In genomic region chr2:60544980-60545560, GRCh38 we compare ENCODE assay signal across 12 cellular contexts. TPM values are rescaled to one million over a fixed set of nuclear protein-coding genes. Genes with fewer than 3 reads are reported as not detected.
A peak's percentile ranks its signal among the peaks of the same experiment; 100 is the strongest.
DNase-seq lines count a peak whose midpoint lies in the region; ATAC-seq and TF ChIP-seq lines count a peak whose summit lies in the region.
"Had no signal": no experiment of that assay in that cellular context is flagged by ENCODE, and none has a peak within 500 bp of the region (broad histone marks: within the 10 kb centered on the region; RNA-seq: fewer than 3 reads in every experiment).

No MANE protein-coding gene starts in this region.

- H3K27ac ChIP-seq in HUES64 (ENCODE audit: low read depth, low read length) (peak overlapping the region; percentile 67; the same call in 1 of the 2 replicates), gastroesophageal sphincter (peak overlapping the region; percentile 47 to 81 (median 70)), temporal lobe (ENCODE audit: low read depth, low read length) (peak overlapping the region; percentile 75)

- peak; percentile 26 for ATAC-seq in GM21529 (IDR thresholded peaks at IDR 0.05; ENCODE audit: unreplicated experiment)
- ATAC-seq in gastroesophageal sphincter, result no peak
- ATAC-seq in GM21390 (IDR thresholded peaks at IDR 0.05; ENCODE audit: unreplicated experiment), result no peak
- ATAC-seq: left lobe of liver had no signal

- H3K4me1 ChIP-seq in HUES64 (ENCODE audit: insufficient read depth, low read length) (peaks cover 48% of the 10 kb centered on the region), gastroesophageal sphincter (peaks cover 0 to 49% (median 8%) of the 10 kb centered on the region in 3 donors)

- DNase-seq in NCI-H748 treated with DMSO at 0.1 percent for 48 hours (lab: John Stamatoyannopoulos, UW) (no peak), RPMI8226 (no peak)
- DNase-seq: IMR-90; NCI-H187 treated with DMSO at 0.1 percent for 48 hours; occipital lobe; stimulated activated naive CD4-positive, alpha-beta T cell treated with Interleukin-2 at 50 U/mL for 16 hours had no signal

- peaks cover 55% of the 10 kb centered on the region for H3K36me3 ChIP-seq in HUES64 (ENCODE audit: insufficient read depth, low read length)
- H3K36me3 ChIP-seq in gastroesophageal sphincter, result no peaks in the 10 kb centered on the region

- H3K27me3 ChIP-seq in HUES64 (ENCODE audit: insufficient read depth, low read length) (peaks cover 3% of the 10 kb centered on the region; the same call in 1 of the 2 replicates), gastroesophageal sphincter (peaks cover 65% of the 10 kb centered on the region)

- TF ChIP-seq EP300 in gastroesophageal sphincter (IDR thresholded peaks at IDR 0.05), result no peak

- no peak for TF ChIP-seq POLR2A in gastroesophageal sphincter (IDR thresholded peaks at IDR 0.05)

- 85% methylated on average over 7 of the region's 8 CpGs for WGBS in HUES64
- WGBS in gastroesophageal sphincter (ENCODE audit: low coverage in 1 of 2), 2 donors, result 38 to 42% methylated on average over 3 to 7 of the region's 8 CpGs

- H3K9ac ChIP-seq in HUES64 (ENCODE audit: low read depth, low read length), result no peak overlapping the region

- H3K9me3 ChIP-seq in HUES64 (ENCODE audit: insufficient read depth, low read depth, low read length), result no peaks in the 10 kb centered on the region
- no peaks in the 10 kb centered on the region for H3K9me3 ChIP-seq in gastroesophageal sphincter

- no peak for TF ChIP-seq CTCF in gastroesophageal sphincter (IDR thresholded peaks at IDR 0.05)

- H3K4me3 ChIP-seq in HUES64 (ENCODE audit: low read length) (no peak overlapping the region), gastroesophageal sphincter (no peak overlapping the region)

RNA-seq across cellular contexts. Expression of gene BCL11A, which starts 8.4 kb away (rescaled TPM):
- polyA plus RNA-seq in HUES64 (2013, experiment 1 of 2), result 26.0 TPM
- polyA plus RNA-seq in HUES64 (2013, experiment 2 of 2), result 23.2 TPM
- 10 to 100 TPM in 1 of 4 donors, 1 to 10 TPM in 3; 3.6 to 10.6 (median 8.1) TPM for total RNA-seq in gastroesophageal sphincter
- total RNA-seq in temporal lobe, result 89.5 TPM
